Comparison of ENCODE assay signal across 3 cellular contexts in genomic region chr2:184455616-184456015, GRCh38.
TF ChIP-seq lines count a peak whose summit lies in the region.

No MANE protein-coding gene starts in this region.

TF ChIP-seq in HepG2, 621 proteins besides CTCF, POLR2A, EP300 and RAD21:
- TF ChIP-seq SAFB2 (CRISPR knock-in tag; IDR thresholded peaks at IDR 0.05; ENCODE audit: borderline replicate concordance, low read depth) = no peak
- no peak for TF ChIP-seq MED13 (CRISPR knock-in tag; IDR thresholded peaks at IDR 0.05)
- TF ChIP-seq HNF1A (IDR thresholded peaks at IDR 0.05; ENCODE audit: low read depth) = no peak
- no peak for TF ChIP-seq HNF1A (CRISPR knock-in tag; IDR thresholded peaks at IDR 0.05; ENCODE audit: borderline replicate concordance)
- no peak for TF ChIP-seq SUZ12 (IDR thresholded peaks at IDR 0.05; ENCODE audit: low read depth, low read length)
- no peak for TF ChIP-seq SATB2 (CRISPR knock-in tag; IDR thresholded peaks at IDR 0.05)
- TF ChIP-seq U2AF1 (optimal IDR thresholded peaks at IDR 0.05; ENCODE audit: low read depth, low read length) = no peak
- peak; percentile 74 to 95 for TF ChIP-seq MAFK (conservative IDR thresholded peaks at IDR 0.05 in 1 of 2, IDR thresholded peaks at IDR 0.05 in 1 of 2; ENCODE audit: low read length in 2 of 2)
- no peak for TF ChIP-seq MTF2 (CRISPR knock-in tag; IDR thresholded peaks at IDR 0.05; ENCODE audit: borderline replicate concordance)
- no peak for TF ChIP-seq ZNF639 (CRISPR knock-in tag; conservative IDR thresholded peaks at IDR 0.05)
- peak; percentile 84 for TF ChIP-seq MAFF (IDR thresholded peaks at IDR 0.05; ENCODE audit: low read depth, low read length)
- no peak for TF ChIP-seq RFXANK (CRISPR knock-in tag; IDR thresholded peaks at IDR 0.05)
- TF ChIP-seq SMAD3 (CRISPR knock-in tag; IDR thresholded peaks at IDR 0.05) = no peak
- TF ChIP-seq ZNF850 (CRISPR knock-in tag; conservative IDR thresholded peaks at IDR 0.05) = no peak
- no peak for TF ChIP-seq SP1 (IDR thresholded peaks at IDR 0.05)
- TF ChIP-seq SP1 (CRISPR knock-in tag; IDR thresholded peaks at IDR 0.05) = no peak
- no peak for TF ChIP-seq ZNF20 (CRISPR knock-in tag; IDR thresholded peaks at IDR 0.05)

TF ChIP-seq in HCT116, 20 proteins besides CTCF, POLR2A, EP300 and RAD21:
- TF ChIP-seq YY1 (IDR thresholded peaks at IDR 0.05; ENCODE audit: extremely low read depth, insufficient replicate concordance, low read depth, low read length) = no peak
- TF ChIP-seq ZFX (IDR thresholded peaks at IDR 0.05) = no peak
- no peak for TF ChIP-seq SIN3A (IDR thresholded peaks at IDR 0.05; ENCODE audit: low read depth)
- TF ChIP-seq EZH2phosphoT487 (IDR thresholded peaks at IDR 0.05; ENCODE audit: borderline replicate concordance) = no peak
- TF ChIP-seq CEBPB (IDR thresholded peaks at IDR 0.05; ENCODE audit: low read depth) = no peak
- no peak for TF ChIP-seq SP1 (IDR thresholded peaks at IDR 0.05; ENCODE audit: low read depth)
- TF ChIP-seq JUND (IDR thresholded peaks at IDR 0.05) = no peak
- TF ChIP-seq ZNF274 (IDR thresholded peaks at IDR 0.05; ENCODE audit: low read depth, low read length) = no peak

TF ChIP-seq in H1, 55 proteins besides CTCF, POLR2A, EP300 and RAD21:
- TF ChIP-seq CBX5 (IDR thresholded peaks at IDR 0.05; ENCODE audit: low read depth, low read length) (no peak), MAX (IDR thresholded peaks at IDR 0.05) (no peak), CHD2 (IDR thresholded peaks at IDR 0.05; ENCODE audit: low read length) (no peak), KDM4A (IDR thresholded peaks at IDR 0.05; ENCODE audit: low read depth, low read length, severe bottlenecking) (no peak), HDAC2 (IDR thresholded peaks at IDR 0.05; ENCODE audit: borderline replicate concordance in 1 of 2, low read depth in 2 of 2, low read length in 2 of 2) (no peak), MAFK (IDR thresholded peaks at IDR 0.05; ENCODE audit: low read depth, low read length) (peak; percentile 22; the same call in 1 of the 2 replicates)
